ENCODE assay signal across 35 cellular contexts in the genomic region with DNA sequence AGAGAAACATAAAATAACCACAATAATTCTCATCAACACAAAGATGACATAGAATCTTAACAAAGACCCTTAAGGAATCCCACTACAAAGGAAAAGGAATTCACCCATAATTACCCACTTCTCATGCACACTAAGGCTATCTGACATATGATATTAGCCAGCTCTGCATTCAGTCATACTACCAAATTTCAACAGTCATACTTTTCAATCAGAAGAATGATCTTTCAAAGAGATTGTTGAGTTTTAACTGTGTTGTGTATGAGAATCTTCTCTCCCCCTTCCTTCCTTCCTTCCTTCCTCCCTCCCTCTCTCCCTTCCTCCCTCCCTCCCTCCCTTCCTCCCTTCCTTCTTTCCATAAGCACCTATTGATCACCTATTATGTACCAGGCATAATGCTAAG. TPM values are rescaled to one million over a fixed set of nuclear protein-coding genes. Genes with fewer than 3 reads are reported as not detected.
"Had no signal": no experiment of that assay in that cellular context is flagged by ENCODE, and none has a peak within 500 bp of the region (broad histone marks: within the 10 kb centered on the region; RNA-seq: fewer than 3 reads in every experiment).

No MANE protein-coding gene starts in this region.

- H3K4me3 ChIP-seq: ascending aorta, breast epithelium, cardiac muscle cell, colonic mucosa, esophagus squamous epithelium, gastroesophageal sphincter, heart right ventricle had no signal

- ATAC-seq: activated CD4-positive, alpha-beta T cell treated with anti-CD3 and anti-CD28 coated beads for 36 hours; activated CD8-positive, alpha-beta memory T cell treated with anti-CD3 and anti-CD28 coated beads, Interleukin-2, amount 10 ng/mL, durations not matched to agents 7 days and 5 days; activated CD8-positive, alpha-beta T cell treated with anti-CD3 and anti-CD28 coated beads, Interleukin-2, amount 10 ng/mL, durations not matched to agents 7 days and 5 days; activated naive CD8-positive, alpha-beta T cell treated with anti-CD3 and anti-CD28 coated beads, Interleukin-2, amount 50 U/mL, for 24 hours; gastroesophageal sphincter; heart right ventricle had no signal

- H3K27ac ChIP-seq: ascending aorta, breast epithelium, cardiac muscle cell, colonic mucosa, epithelial cell of prostate, esophagus squamous epithelium, heart right ventricle had no signal

- H3K36me3 ChIP-seq: ascending aorta, breast epithelium, cardiac muscle cell, colonic mucosa, esophagus squamous epithelium, gastroesophageal sphincter, heart right ventricle had no signal

- H3K9me3 ChIP-seq: ascending aorta, breast epithelium, colonic mucosa, esophagus squamous epithelium, gastroesophageal sphincter, heart right ventricle had no signal

- H3K27me3 ChIP-seq: ascending aorta, breast epithelium, cardiac muscle cell, colonic mucosa, gastroesophageal sphincter had no signal

- DNase-seq: activated CD4-positive, alpha-beta memory T cell treated with anti-CD3 and anti-CD28 coated beads for 36 hours; activated CD4-positive, alpha-beta T cell treated with anti-CD3 and anti-CD28 coated beads for 36 hours; activated CD4-positive, alpha-beta T cell treated with anti-CD3 and anti-CD28 coated beads, Interleukin-2, amount 10 ng/mL, durations not matched to agents 24 days and 14 days; activated CD4-positive, CD25-positive, alpha-beta regulatory T cell; activated CD4-positive, CD25-positive, alpha-beta regulatory T cell treated with anti-CD3 and anti-CD28 coated beads, Interleukin-2, amount 50 U/mL, for 72 hours; activated CD8-positive, alpha-beta memory T cell treated with anti-CD3 and anti-CD28 coated beads, Interleukin-2, amount 10 ng/mL, durations not matched to agents 7 days and 5 days; activated CD8-positive, alpha-beta memory T cell treated with anti-CD3 and anti-CD28 coated beads, Interleukin-2, amount 50 U/mL, for 4 hours; activated CD8-positive, alpha-beta T cell treated with anti-CD3 and anti-CD28 coated beads, Interleukin-2, amount 10 ng/mL, durations not matched to agents 7 days and 5 days; activated effector memory CD4-positive, alpha-beta T cell treated with anti-CD3 and anti-CD28 coated beads, Interleukin-2, amount 50 U/mL, for 16 hours; activated naive CD4-positive, alpha-beta T cell treated with anti-CD3 and anti-CD28 coated beads for 36 hours; activated naive CD8-positive, alpha-beta T cell treated with anti-CD3 and anti-CD28 coated beads for 36 hours; activated naive CD8-positive, alpha-beta T cell treated with anti-CD3 and anti-CD28 coated beads, Interleukin-2, amount 50 U/mL, for 24 hours; activated T-cell treated with anti-CD3 and anti-CD28 coated beads, Interleukin-2, amount 50 U/mL, for 1 hour; activated T-cell treated with anti-CD3 and anti-CD28 coated beads, Interleukin-2, amount 50 U/mL, for 48 hours; central memory CD4-positive, alpha-beta T cell; cerebellar nuclear complex; colonic mucosa; effector CD8-positive, alpha-beta T cell; esophagus squamous epithelium; foreskin melanocyte; heart right ventricle; T-helper 2 cell had no signal

- H3K4me1 ChIP-seq: ascending aorta, breast epithelium, colonic mucosa, esophagus squamous epithelium had no signal

- FAIRE-seq: endothelial cell of umbilical vein had no signal

RNA-seq across cellular contexts. Expression of a gene that starts 22.4 kb away (rescaled TPM):
- total RNA-seq: activated CD4-positive, alpha-beta memory T cell treated with anti-CD3 and anti-CD28 coated beads for 36 hours; activated CD4-positive, alpha-beta T cell treated with anti-CD3 and anti-CD28 coated beads for 36 hours; activated CD4-positive, alpha-beta T cell treated with anti-CD3 and anti-CD28 coated beads, Interleukin-2, amount 10 ng/mL, durations not matched to agents 24 days and 14 days; activated CD8-positive, alpha-beta memory T cell treated with anti-CD3 and anti-CD28 coated beads for 36 hours; activated CD8-positive, alpha-beta T cell treated with anti-CD3 and anti-CD28 coated beads, Interleukin-2, amount 10 ng/mL, durations not matched to agents 7 days and 5 days; activated naive CD4-positive, alpha-beta T cell treated with anti-CD3 and anti-CD28 coated beads for 36 hours; activated naive CD8-positive, alpha-beta T cell treated with anti-CD3 and anti-CD28 coated beads for 36 hours; activated T-helper 1 cell treated with anti-CD3 and anti-CD28 coated beads, Interleukin-12 subunit alpha, Interleukin-12 subunit beta, Interleukin-2, Interleukin-4 antibody, amounts not matched to agents 30 ng/mL and 10 ng/mL and 1 ng/mL, durations not matched to agents 14 hours and 24 hours and 36 hours; activated T-helper 2 cell treated with anti-CD3 and anti-CD28 coated beads, Interferon-gamma antibody, Interleukin-2, Interleukin-4, amounts not matched to agents 10 μg/mL and 5 μg/mL and 100 μg/mL, durations not matched to agents 14 hours and 24 hours and 36 hours; breast epithelium; cardiac muscle cell; colonic mucosa; dermis microvascular lymphatic vessel endothelial cell; endothelial cell of umbilical vein; esophagus squamous epithelium; fibroblast of lung; gastroesophageal sphincter; glomerular endothelial cell; heart right ventricle had no signal
- polyA plus RNA-seq: endothelial cell of umbilical vein, esophagus, heart right ventricle had no signal
